In the genomic region with DNA sequence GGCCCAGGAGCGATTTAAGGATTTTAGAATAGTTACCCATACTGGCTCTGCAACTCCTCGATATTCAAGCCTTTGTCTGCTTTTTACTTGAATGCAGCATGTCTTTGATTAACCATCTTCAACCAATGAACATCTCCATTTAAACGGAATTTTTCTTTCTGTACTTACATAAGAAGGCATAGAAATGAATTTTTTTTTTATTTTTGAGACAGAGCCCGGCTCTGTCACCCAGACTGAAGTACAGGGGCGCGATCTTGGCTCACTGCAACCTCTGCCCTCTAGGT, we compare ENCODE assay signal across 8 cellular contexts. TPM values are rescaled to one million over a fixed set of nuclear protein-coding genes. Genes with fewer than 3 reads are reported as not detected.
DNase-seq lines count a peak whose midpoint lies in the region; ATAC-seq, FAIRE-seq and TF ChIP-seq lines count a peak whose summit lies in the region.

No MANE protein-coding gene starts in this region.

- H3K9me3 ChIP-seq in ascending aorta (no peaks in the 10 kb centered on the region), HepG2 (ENCODE audit: low read length) (no peaks in the 10 kb centered on the region), testis (no peaks in the 10 kb centered on the region)

- in situ Hi-C loops in HepG2 (cut with HindIII; ENCODE audit: extremely low pct_ligation_motif_present, low pct_unique_long_range_greater_than_20kb): no loop called here

- DNase-seq in activated CD4-positive, alpha-beta T cell treated with anti-CD3 and anti-CD28 coated beads, Interleukin-2, amount 10 ng/mL, durations not matched to agents 24 days and 14 days: no peak
- no peak for DNase-seq in activated CD4-positive, alpha-beta T cell treated with anti-CD3 and anti-CD28 coated beads, Interleukin-2, amount 50 U/mL, for 1 hour
- DNase-seq in ascending aorta (ENCODE audit: low spot score in 2 of 2) (no peak), HepG2 (ENCODE audit: low spot score) (no peak), testis (no peak), GM12892 (ENCODE audit: insufficient read length) (no peak), AML-193 (lab: John Stamatoyannopoulos, UW) (no peak), NCI-H526 (lab: John Stamatoyannopoulos, UW) (no peak)

- POLR2A ChIA-PET in HepG2 (lab: Yijun Ruan, JAX): interaction anchor here (0.8 to 2.0 kb wide), 6 partner anchors 9 to 482 kb away, joined by 3 to 10 read pairs (median 3); partner anchors contain the start of genes ERAP1 and LNPEP

- ATAC-seq in HepG2: no peak

- peaks cover 24% of the 10 kb centered on the region for H3K4me1 Mint-ChIP-seq in activated CD4-positive, alpha-beta T cell treated with anti-CD3 and anti-CD28 coated beads, Interleukin-2, amount 10 ng/mL, durations not matched to agents 24 days and 14 days

- H4K20me1 ChIP-seq in HepG2 (ENCODE audit: insufficient read depth, low read length): 0 out of 2 replicates have a peak, but pooled peaks cover 7% of the 10 kb centered on the region

- CTCF ChIA-PET in HepG2 (lab: Yijun Ruan, JAX; ENCODE audit: low intra/inter-chr PET ratio, low total read pairs): no interaction called here

- TSS peak; percentile 83 for BruUV-seq in HepG2 (replicated peaks; lab: Mats Ljungman, UMichigan)

- H3K27me3 ChIP-seq in ascending aorta (no peaks in the 10 kb centered on the region), HepG2 (ENCODE audit: control insufficient read depth in 1 of 2, insufficient read depth in 2 of 2, low read length in 2 of 2) (no peaks in the 10 kb centered on the region; a peak in 1 of 5 replicates), testis (no peaks in the 10 kb centered on the region)

- H3K4me1 ChIP-seq in ascending aorta (peaks cover 0 to 14% of the 10 kb centered on the region in 2 donors), HepG2 (ENCODE audit: insufficient read depth, low read length) (peaks cover 42% of the 10 kb centered on the region), testis (peaks cover 11% of the 10 kb centered on the region)

- 47% methylated on average over 5 of the region's 6 CpGs for WGBS in HepG2 (ENCODE audit: low lambda C conversion rate)
- WGBS in testis, 2 donors: 40 to 45% methylated on average over 6 of the region's 6 CpGs

- TF ChIP-seq EP300 in HepG2 (IDR thresholded peaks at IDR 0.05; ENCODE audit: low read depth in 2 of 2, low read length in 2 of 2) (no peak), HepG2 (CRISPR knock-in tag; IDR thresholded peaks at IDR 0.05; ENCODE audit: borderline replicate concordance) (no peak)

- intact Hi-C loops in activated CD4-positive, alpha-beta T cell treated with anti-CD3 and anti-CD28 coated beads, Interleukin-2, amount 10 ng/mL, durations not matched to agents 24 days and 14 days (cut with micrococcal nuclease): loop anchor here (1.0 to 2.0 kb wide), 7 partner anchors 89 to 1745 kb away; partner anchors contain the start of genes CAST, CHD1 and ERAP1
- intact Hi-C loops in ascending aorta (cut with DNase I) (loop anchor here (1.0 to 10.0 kb wide), 5 partner anchors 249 to 1743 kb away; partner anchors contain the start of genes ARSK, CAST, CHD1 and RGMB), HepG2 (cut with micrococcal nuclease; ENCODE audit: unreplicated experiment) (loop anchor here (2.0 to 5.0 kb wide), 2 partner anchors 377 to 1589 kb away; partner anchors contain the start of genes ERAP1 and RGMB), testis (cut with DNase I; ENCODE audit: low total_unique reads) (no loop called here)

- peaks cover 5% of the 10 kb centered on the region for H3K27me3 Mint-ChIP-seq in activated CD4-positive, alpha-beta T cell treated with anti-CD3 and anti-CD28 coated beads, Interleukin-2, amount 10 ng/mL, durations not matched to agents 24 days and 14 days

- peak overlapping the region; percentile 100 for H3K27ac Mint-ChIP-seq in activated CD4-positive, alpha-beta T cell treated with anti-CD3 and anti-CD28 coated beads, Interleukin-2, amount 10 ng/mL, durations not matched to agents 24 days and 14 days

- H3K9ac ChIP-seq in HepG2 (ENCODE audit: insufficient read depth, low read depth, low read length): peak overlapping the region; percentile 94

- H3K4me3 ChIP-seq in ascending aorta (peak overlapping the region; percentile 69 to 79), HepG2 (replicated peaks in 1 of 3; ENCODE audit: insufficient read depth in 1 of 3, low read depth in 2 of 3, low read length in 3 of 3) (peak overlapping the region in 1 of 3 experiments; percentile 89; a peak in 3 of 6 replicates), testis (peak overlapping the region; percentile 84 to 90)

- H3K27ac ChIP-seq in ascending aorta: peak overlapping the region; percentile 73 to 93
- H3K27ac ChIP-seq in HepG2 (ENCODE audit: extremely low read length, insufficient read depth, low read length): peak overlapping the region; percentile 97
- peak overlapping the region in 1 of 2 donors; percentile 85 for H3K27ac ChIP-seq in testis

- peaks cover 5% of the 10 kb centered on the region for H3K9me3 Mint-ChIP-seq in activated CD4-positive, alpha-beta T cell treated with anti-CD3 and anti-CD28 coated beads, Interleukin-2, amount 10 ng/mL, durations not matched to agents 24 days and 14 days

- peak overlapping the region; percentile 89 for H3K4me3 Mint-ChIP-seq in activated CD4-positive, alpha-beta T cell treated with anti-CD3 and anti-CD28 coated beads, Interleukin-2, amount 10 ng/mL, durations not matched to agents 24 days and 14 days

- peak overlapping the region; percentile 88 for H3K4me2 ChIP-seq in HepG2 (ENCODE audit: low read depth, low read length)

- TF ChIP-seq CTCF in ascending aorta (IDR thresholded peaks at IDR 0.05): no peak
- TF ChIP-seq CTCF in HepG2 (CRISPR knock-in tag; IDR thresholded peaks at IDR 0.05): no peak; the same call in 1 of the 2 replicates
- TF ChIP-seq CTCF in testis (IDR thresholded peaks at IDR 0.05): no peak

- H3K79me2 ChIP-seq in HepG2 (ENCODE audit: insufficient read depth, low read length): peaks cover 28% of the 10 kb centered on the region

- FAIRE-seq in HepG2 (lab: Jason Lieb, UNC) (no peak), GM12892 (lab: Jason Lieb, UNC) (no peak)

- H3K36me3 Mint-ChIP-seq in activated CD4-positive, alpha-beta T cell treated with anti-CD3 and anti-CD28 coated beads, Interleukin-2, amount 10 ng/mL, durations not matched to agents 24 days and 14 days (ENCODE audit: low read depth): peaks cover 23% of the 10 kb centered on the region

- no peak for TF ChIP-seq POLR2A in HepG2 (IDR thresholded peaks at IDR 0.05; ENCODE audit: insufficient read depth in 1 of 2, low read depth in 2 of 2, low read length in 2 of 2)
- no peak for TF ChIP-seq POLR2A in testis (IDR thresholded peaks at IDR 0.05)
- TF ChIP-seq POLR2A in GM12892 (IDR thresholded peaks at IDR 0.05; ENCODE audit: low read depth, low read length): no peak

- peaks cover 0 to 5% of the 10 kb centered on the region in 2 donors for H3K36me3 ChIP-seq in ascending aorta
- H3K36me3 ChIP-seq in HepG2 (replicated peaks in 1 of 2; ENCODE audit: control insufficient read depth in 1 of 2, insufficient read depth in 2 of 2, low read length in 2 of 2): peaks cover 0 to 9% of the 10 kb centered on the region in 2 experiments; a peak in 2 of 5 replicates
- no peaks in the 10 kb centered on the region for H3K36me3 ChIP-seq in testis (ENCODE audit: low read depth, missing control alignments)

- H2AFZ ChIP-seq in HepG2 (ENCODE audit: low read length): peak overlapping the region; percentile 98

- no peak for TF ChIP-seq RAD21 in HepG2 (CRISPR knock-in tag; IDR thresholded peaks at IDR 0.05)

RNA-seq across cellular contexts. Expression of gene RIOK2, which starts 0.8 kb away (rescaled TPM):
- total RNA-seq in activated CD4-positive, alpha-beta T cell treated with anti-CD3 and anti-CD28 coated beads, Interleukin-2, amount 10 ng/mL, durations not matched to agents 24 days and 14 days: 40.8 and 42.0 TPM in 2 replicates
- total RNA-seq in ascending aorta (3.7 TPM), HepG2 (2016; rRNA removed; fragmentation: Illumina TruSeq; extraction: Trizol) (46.6 and 74.0 TPM in 2 replicates), testis (10 to 100 TPM; 20.4 to 26.5 TPM)
- total RNA-seq in HepG2 (2016; cell fraction: cytosol; rRNA removed; fragmentation: Illumina TruSeq; extraction: Trizol; ENCODE audit: low read depth): 1.7 and 9.3 TPM in 2 replicates
- total RNA-seq in HepG2 (2016; cell fraction: insoluble cytoplasmic fraction; rRNA removed; fragmentation: Illumina TruSeq; extraction: Trizol): 46.5 and 70.7 TPM in 2 replicates
- total RNA-seq in HepG2 (2016; cell fraction: membrane; rRNA removed; fragmentation: Illumina TruSeq; extraction: Trizol): 11.0 and 11.8 TPM in 2 replicates
- 32.9 and 39.9 TPM in 2 replicates for total RNA-seq in HepG2 (2016; cell fraction: nucleus; rRNA removed; fragmentation: Illumina TruSeq; extraction: Trizol)
- polyA plus RNA-seq in HepG2 (2011; rRNA removed) (6.2 and 8.1 TPM in 2 replicates), testis (ENCODE audit: insufficient read depth, low read depth, low replicate concordance) (15.0 TPM)
- polyA plus RNA-seq in HepG2 (2011; cell fraction: cytosol; rRNA removed): 2.5 and 3.5 TPM in 2 replicates
- polyA plus RNA-seq in HepG2 (2011; cell fraction: nucleus; rRNA removed): 5.5 and 6.4 TPM in 2 replicates
- 14.5 and 25.6 TPM in 2 replicates for polyA plus RNA-seq in HepG2 (2012)
- 3.0 and 3.2 TPM in 2 replicates for polyA plus RNA-seq in HepG2 (2016; cell fraction: cytosol; fragmentation: Illumina TruSeq; extraction: Trizol; ENCODE audit: low read depth)
- polyA plus RNA-seq in HepG2 (2016; cell fraction: insoluble cytoplasmic fraction; fragmentation: Illumina TruSeq; extraction: Trizol; ENCODE audit: low read depth): 71.0 and 77.1 TPM in 2 replicates
- 3.5 and 5.1 TPM in 2 replicates for polyA plus RNA-seq in HepG2 (2016; cell fraction: membrane; fragmentation: Illumina TruSeq; extraction: Trizol; ENCODE audit: low read depth)
- polyA plus RNA-seq in HepG2 (2016; cell fraction: nucleus; fragmentation: Illumina TruSeq; extraction: Trizol; ENCODE audit: insufficient read depth, low read depth): 38.8 and 44.9 TPM in 2 replicates
- 11.8 and 14.9 TPM in 2 replicates for polyA minus RNA-seq in HepG2 (2011; rRNA and poly(A)+ RNA removed; ENCODE audit: low replicate concordance)
- polyA minus RNA-seq in HepG2 (2011; cell fraction: cytosol; rRNA and poly(A)+ RNA removed): 4.2 and 5.5 TPM in 2 replicates
- polyA minus RNA-seq in HepG2 (2011; cell fraction: nucleus; rRNA and poly(A)+ RNA removed): 48.5 and 62.5 TPM in 2 replicates
- 23.5 TPM for polyA plus RNA-seq in GM12892 (2012; ENCODE audit: missing spikeins)

RNA-seq across cellular contexts. Expression of gene LIX1, which starts 41.5 kb away (rescaled TPM):
- total RNA-seq in activated CD4-positive, alpha-beta T cell treated with anti-CD3 and anti-CD28 coated beads, Interleukin-2, amount 10 ng/mL, durations not matched to agents 24 days and 14 days: not detected in 2 replicates
- not detected for total RNA-seq in ascending aorta
- not detected in 2 replicates for total RNA-seq in HepG2 (2016; rRNA removed; fragmentation: Illumina TruSeq; extraction: Trizol)
- not detected in 2 replicates for total RNA-seq in HepG2 (2016; cell fraction: cytosol; rRNA removed; fragmentation: Illumina TruSeq; extraction: Trizol; ENCODE audit: low read depth)
- total RNA-seq in HepG2 (2016; cell fraction: insoluble cytoplasmic fraction; rRNA removed; fragmentation: Illumina TruSeq; extraction: Trizol): not detected in 2 replicates
- not detected in 2 replicates for total RNA-seq in HepG2 (2016; cell fraction: membrane; rRNA removed; fragmentation: Illumina TruSeq; extraction: Trizol)
- not detected in 2 replicates for total RNA-seq in HepG2 (2016; cell fraction: nucleus; rRNA removed; fragmentation: Illumina TruSeq; extraction: Trizol)
- polyA plus RNA-seq in HepG2 (2011; rRNA removed): not detected in 2 replicates
- not detected in 2 replicates for polyA plus RNA-seq in HepG2 (2011; cell fraction: cytosol; rRNA removed)
- not detected in 2 replicates for polyA plus RNA-seq in HepG2 (2011; cell fraction: nucleus; rRNA removed)
- polyA plus RNA-seq in HepG2 (2012): not detected in 2 replicates
- not detected in 2 replicates for polyA plus RNA-seq in HepG2 (2016; cell fraction: cytosol; fragmentation: Illumina TruSeq; extraction: Trizol; ENCODE audit: low read depth)
- not detected in 2 replicates for polyA plus RNA-seq in HepG2 (2016; cell fraction: insoluble cytoplasmic fraction; fragmentation: Illumina TruSeq; extraction: Trizol; ENCODE audit: low read depth)
- polyA plus RNA-seq in HepG2 (2016; cell fraction: membrane; fragmentation: Illumina TruSeq; extraction: Trizol; ENCODE audit: low read depth): not detected in 2 replicates
- polyA plus RNA-seq in HepG2 (2016; cell fraction: nucleus; fragmentation: Illumina TruSeq; extraction: Trizol; ENCODE audit: insufficient read depth, low read depth): not detected in 2 replicates
- polyA minus RNA-seq in HepG2 (2011; rRNA and poly(A)+ RNA removed; ENCODE audit: low replicate concordance): not detected in 2 replicates
- not detected in 2 replicates for polyA minus RNA-seq in HepG2 (2011; cell fraction: cytosol; rRNA and poly(A)+ RNA removed)
- polyA minus RNA-seq in HepG2 (2011; cell fraction: nucleus; rRNA and poly(A)+ RNA removed): not detected in 2 replicates
- not detected for total RNA-seq in testis
- polyA plus RNA-seq in testis (ENCODE audit: insufficient read depth, low read depth, low replicate concordance): 0.76 TPM
- polyA plus RNA-seq in GM12892 (2012; ENCODE audit: missing spikeins): not detected
